ENCODE assay signal across 1 cellular context in genomic region chr18:58252166-58252565, GRCh38.
TF ChIP-seq lines count a peak whose summit lies in the region.

No MANE protein-coding gene starts in this region.

TF ChIP-seq in GM23338, 12 proteins besides CTCF, POLR2A, EP300 and RAD21 (continued from another document):
- TF ChIP-seq, protein P1, sequence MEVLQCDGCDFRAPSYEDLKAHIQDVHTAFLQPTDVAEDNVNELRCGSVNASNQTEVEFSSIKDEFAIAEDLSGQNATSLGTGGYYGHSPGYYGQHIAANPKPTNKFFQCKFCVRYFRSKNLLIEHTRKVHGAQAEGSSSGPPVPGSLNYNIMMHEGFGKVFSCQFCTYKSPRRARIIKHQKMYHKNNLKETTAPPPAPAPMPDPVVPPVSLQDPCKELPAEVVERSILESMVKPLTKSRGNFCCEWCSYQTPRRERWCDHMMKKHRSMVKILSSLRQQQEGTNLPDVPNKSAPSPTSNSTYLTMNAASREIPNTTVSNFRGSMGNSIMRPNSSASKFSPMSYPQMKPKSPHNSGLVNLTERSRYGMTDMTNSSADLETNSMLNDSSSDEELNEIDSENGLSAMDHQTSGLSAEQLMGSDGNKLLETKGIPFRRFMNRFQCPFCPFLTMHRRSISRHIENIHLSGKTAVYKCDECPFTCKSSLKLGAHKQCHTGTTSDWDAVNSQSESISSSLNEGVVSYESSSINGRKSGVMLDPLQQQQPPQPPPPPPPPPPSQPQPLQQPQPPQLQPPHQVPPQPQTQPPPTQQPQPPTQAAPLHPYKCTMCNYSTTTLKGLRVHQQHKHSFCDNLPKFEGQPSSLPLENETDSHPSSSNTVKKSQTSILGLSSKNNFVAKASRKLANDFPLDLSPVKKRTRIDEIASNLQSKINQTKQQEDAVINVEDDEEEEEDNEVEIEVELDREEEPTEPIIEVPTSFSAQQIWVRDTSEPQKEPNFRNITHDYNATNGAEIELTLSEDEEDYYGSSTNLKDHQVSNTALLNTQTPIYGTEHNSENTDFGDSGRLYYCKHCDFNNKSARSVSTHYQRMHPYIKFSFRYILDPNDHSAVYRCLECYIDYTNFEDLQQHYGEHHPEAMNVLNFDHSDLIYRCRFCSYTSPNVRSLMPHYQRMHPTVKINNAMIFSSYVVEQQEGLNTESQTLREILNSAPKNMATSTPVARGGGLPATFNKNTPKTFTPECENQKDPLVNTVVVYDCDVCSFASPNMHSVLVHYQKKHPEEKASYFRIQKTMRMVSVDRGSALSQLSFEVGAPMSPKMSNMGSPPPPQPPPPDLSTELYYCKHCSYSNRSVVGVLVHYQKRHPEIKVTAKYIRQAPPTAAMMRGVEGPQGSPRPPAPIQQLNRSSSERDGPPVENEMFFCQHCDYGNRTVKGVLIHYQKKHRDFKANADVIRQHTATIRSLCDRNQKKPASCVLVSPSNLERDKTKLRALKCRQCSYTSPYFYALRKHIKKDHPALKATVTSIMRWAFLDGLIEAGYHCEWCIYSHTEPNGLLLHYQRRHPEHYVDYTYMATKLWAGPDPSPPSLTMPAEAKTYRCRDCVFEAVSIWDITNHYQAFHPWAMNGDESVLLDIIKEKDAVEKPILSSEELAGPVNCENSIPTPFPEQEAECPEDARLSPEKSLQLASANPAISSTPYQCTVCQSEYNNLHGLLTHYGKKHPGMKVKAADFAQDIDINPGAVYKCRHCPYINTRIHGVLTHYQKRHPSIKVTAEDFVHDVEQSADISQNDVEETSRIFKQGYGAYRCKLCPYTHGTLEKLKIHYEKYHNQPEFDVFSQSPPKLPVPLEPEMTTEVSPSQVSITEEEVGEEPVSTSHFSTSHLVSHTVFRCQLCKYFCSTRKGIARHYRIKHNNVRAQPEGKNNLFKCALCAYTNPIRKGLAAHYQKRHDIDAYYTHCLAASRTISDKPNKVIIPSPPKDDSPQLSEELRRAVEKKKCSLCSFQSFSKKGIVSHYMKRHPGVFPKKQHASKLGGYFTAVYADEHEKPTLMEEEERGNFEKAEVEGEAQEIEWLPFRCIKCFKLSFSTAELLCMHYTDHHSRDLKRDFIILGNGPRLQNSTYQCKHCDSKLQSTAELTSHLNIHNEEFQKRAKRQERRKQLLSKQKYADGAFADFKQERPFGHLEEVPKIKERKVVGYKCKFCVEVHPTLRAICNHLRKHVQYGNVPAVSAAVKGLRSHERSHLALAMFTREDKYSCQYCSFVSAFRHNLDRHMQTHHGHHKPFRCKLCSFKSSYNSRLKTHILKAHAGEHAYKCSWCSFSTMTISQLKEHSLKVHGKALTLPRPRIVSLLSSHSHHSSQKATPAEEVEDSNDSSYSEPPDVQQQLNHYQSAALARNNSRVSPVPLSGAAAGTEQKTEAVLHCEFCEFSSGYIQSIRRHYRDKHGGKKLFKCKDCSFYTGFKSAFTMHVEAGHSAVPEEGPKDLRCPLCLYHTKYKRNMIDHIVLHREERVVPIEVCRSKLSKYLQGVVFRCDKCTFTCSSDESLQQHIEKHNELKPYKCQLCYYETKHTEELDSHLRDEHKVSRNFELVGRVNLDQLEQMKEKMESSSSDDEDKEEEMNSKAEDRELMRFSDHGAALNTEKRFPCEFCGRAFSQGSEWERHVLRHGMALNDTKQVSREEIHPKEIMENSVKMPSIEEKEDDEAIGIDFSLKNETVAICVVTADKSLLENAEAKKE (CRISPR knock-in tag; IDR thresholded peaks at IDR 0.05) = no peak
